21 cellular contexts compared by ENCODE assay signal in genomic region chr2:101782427-101782792, GRCh38.
DNase-seq lines count a peak whose midpoint lies in the region; ATAC-seq, FAIRE-seq and TF ChIP-seq lines count a peak whose summit lies in the region.
"Had no signal": no experiment of that assay in that cellular context is flagged by ENCODE, and none has a peak within 500 bp of the region (broad histone marks: within the 10 kb centered on the region; RNA-seq: fewer than 3 reads in every experiment).

No MANE protein-coding gene starts in this region.

- no peak overlapping the region for H4K91ac ChIP-seq in H1 (replicated peaks; ENCODE audit: insufficient read length, low read length)

- WGBS in H1 (ENCODE audit: extremely low coverage in 1 of 2, insufficient coverage in 1 of 2, insufficient read length in 1 of 2, insufficient replicate concordance in 2 of 2, low coverage in 1 of 2, low lambda C conversion rate in 2 of 2, missing lambda C conversion rate in 1 of 2), 2 experiments, result 96% methylated on average over 5 of the region's 5 CpGs; no CpG with 5 or more reads in 1 of the 2 experiments

- H3K9ac ChIP-seq in H1 (replicated peaks in 1 of 4; ENCODE audit: extremely low read depth in 1 of 4, low read depth in 3 of 4, low read length in 3 of 4), result no peak overlapping the region
- H3K9ac ChIP-seq: neural progenitor cell had no signal

- H3K14ac ChIP-seq in H1 (ENCODE audit: insufficient read length), result no peak overlapping the region

- H3K9me3 Mint-ChIP-seq in activated T-cell treated with anti-CD3 and anti-CD28 coated beads, Interleukin-2, amount 50 U/mL, for 72 hours, result peaks cover 0 to 1% of the 10 kb centered on the region in 2 donors
- no peaks in the 10 kb centered on the region for H3K9me3 Mint-ChIP-seq in stimulated activated naive CD8-positive, alpha-beta T cell treated with anti-CD3 and anti-CD28 coated beads, Interleukin-15, Interleukin-2, amounts not matched to agents 100 ng/mL and 50 ng/mL, for 24 hours
- H3K9me3 Mint-ChIP-seq: CD14-positive monocyte, mesothelial cell of epicardium had no signal

- peak overlapping the region; percentile 72 for H3K4me3 Mint-ChIP-seq in activated T-cell treated with anti-CD3 and anti-CD28 coated beads, Interleukin-2, amount 50 U/mL, for 72 hours
- H3K4me3 Mint-ChIP-seq in T-helper 17 cell, result no peak overlapping the region
- peak overlapping the region; percentile 63 for H3K4me3 Mint-ChIP-seq in stimulated activated naive CD8-positive, alpha-beta T cell treated with anti-CD3 and anti-CD28 coated beads, Interleukin-15, Interleukin-2, amounts not matched to agents 100 ng/mL and 50 ng/mL, for 24 hours
- H3K4me3 Mint-ChIP-seq: CD14-positive monocyte, mesothelial cell of epicardium, neural progenitor cell had no signal

- POLR2A ChIA-PET in H1 (lab: Charles Lee; ENCODE audit: partially characterized antibody), result no interaction called here

- no peak overlapping the region for H3K27ac Mint-ChIP-seq in activated T-cell treated with anti-CD3 and anti-CD28 coated beads, Interleukin-2, amount 50 U/mL, for 72 hours
- peak overlapping the region; percentile 19 for H3K27ac Mint-ChIP-seq in T-helper 17 cell
- H3K27ac Mint-ChIP-seq in stimulated activated naive CD8-positive, alpha-beta T cell treated with anti-CD3 and anti-CD28 coated beads, Interleukin-15, Interleukin-2, amounts not matched to agents 100 ng/mL and 50 ng/mL, for 24 hours, result peak overlapping the region; percentile 84

- no peak overlapping the region for H3K4me3 ChIP-seq in H1 (ENCODE audit: extremely low read depth in 1 of 4, insufficient read depth in 2 of 4, low read depth in 3 of 4, low read length in 4 of 4)
- H3K4me3 ChIP-seq: neural progenitor cell, psoas muscle, thoracic aorta had no signal

- TF ChIP-seq RAD21 in H1 (IDR thresholded peaks at IDR 0.05 in 1 of 2, conservative IDR thresholded peaks at IDR 0.05 in 1 of 2; ENCODE audit: low read depth in 2 of 2, low read length in 2 of 2), result no peak

- no peak overlapping the region for H3K18ac ChIP-seq in H1 (ENCODE audit: extremely low read depth, low read length)

- no peak overlapping the region for H2AK5ac ChIP-seq in H1 (ENCODE audit: low read depth, low read length)

- no peak overlapping the region for H2BK12ac ChIP-seq in H1 (ENCODE audit: low read depth, low read length)

- TF ChIP-seq POLR2A in H1 (IDR thresholded peaks at IDR 0.05; ENCODE audit: control extremely low read depth in 1 of 2, low read depth in 2 of 2, low read length in 2 of 2), result no peak

- H2BK15ac ChIP-seq in H1 (ENCODE audit: low read length), result 0 out of 2 replicates have a peak overlapping the region, but pooled peaks have one; percentile 31

- no peak for TF ChIP-seq CTCF in H1 (IDR thresholded peaks at IDR 0.05; ENCODE audit: control extremely low read depth in 1 of 3, insufficient read depth in 1 of 3, low read depth in 1 of 3, low read length in 3 of 3)

- H3K36me3 Mint-ChIP-seq in activated T-cell treated with anti-CD3 and anti-CD28 coated beads, Interleukin-2, amount 50 U/mL, for 72 hours (ENCODE audit: insufficient read depth in 2 of 2), result no peaks in the 10 kb centered on the region
- H3K36me3 Mint-ChIP-seq in T-helper 17 cell (ENCODE audit: low read depth), result no peaks in the 10 kb centered on the region
- H3K36me3 Mint-ChIP-seq in stimulated activated naive CD8-positive, alpha-beta T cell treated with anti-CD3 and anti-CD28 coated beads, Interleukin-15, Interleukin-2, amounts not matched to agents 100 ng/mL and 50 ng/mL, for 24 hours (ENCODE audit: low read depth), result peaks cover 8% of the 10 kb centered on the region
- H3K36me3 Mint-ChIP-seq: mesothelial cell of epicardium had no signal

- CTCF ChIA-PET in H1 (lab: Charles Lee; ENCODE audit: partially characterized antibody), result interaction anchor here (0.9 to 3.1 kb wide), 6 partner anchors 12 to 49 kb away, joined by 3 to 15 read pairs (median 4); no protein-coding TSS in a partner anchor

- no peak overlapping the region for H3K4ac ChIP-seq in H1 (replicated peaks; ENCODE audit: insufficient read length, low read depth, low read length)

- no peaks in the 10 kb centered on the region for H3K27me3 Mint-ChIP-seq in activated T-cell treated with anti-CD3 and anti-CD28 coated beads, Interleukin-2, amount 50 U/mL, for 72 hours (ENCODE audit: low read depth)
- H3K27me3 Mint-ChIP-seq in T-helper 17 cell, result no peaks in the 10 kb centered on the region
- no peaks in the 10 kb centered on the region for H3K27me3 Mint-ChIP-seq in stimulated activated naive CD8-positive, alpha-beta T cell treated with anti-CD3 and anti-CD28 coated beads, Interleukin-15, Interleukin-2, amounts not matched to agents 100 ng/mL and 50 ng/mL, for 24 hours

- no peaks in the 10 kb centered on the region for H3K23me2 ChIP-seq in H1 (ENCODE audit: low read depth, low read length)

- H2BK5ac ChIP-seq in H1 (ENCODE audit: low read depth, low read length), result no peak overlapping the region

- H3K4me2 ChIP-seq in H1 (ENCODE audit: insufficient read depth in 1 of 2, low read depth in 2 of 2, low read length in 2 of 2), result no peak overlapping the region
- H3K4me2 ChIP-seq: neural progenitor cell had no signal

- H3K79me1 ChIP-seq in H1 (ENCODE audit: low read depth, low read length), result peaks cover 21% of the 10 kb centered on the region

- no peak for DNase-seq in activated T-cell treated with anti-CD3 and anti-CD28 coated beads, Interleukin-2, amount 50 U/mL, for 72 hours
- DNase-seq in activated T-cell treated with anti-CD3 and anti-CD28 coated beads, Interleukin-2, amount 50 U/mL, for 1 hour, result no peak
- DNase-seq in T-helper 17 cell (no peak), H1 (ENCODE audit: low read depth in 1 of 2, low spot score in 2 of 2) (no peak), HK-2 (ENCODE audit: unreplicated experiment) (no peak), anterior cingulate cortex (lab: John Stamatoyannopoulos, UW) (no peak)
- DNase-seq: ACHN; activated CD4-positive, alpha-beta T cell treated with anti-CD3 and anti-CD28 coated beads, Interleukin-2, amount 50 U/mL, for 4 hours; DMS79; effector CD8-positive, alpha-beta T cell; NCI-H2029; NCI-H510A; psoas muscle; stimulated activated CD4-positive, alpha-beta T cell treated with anti-CD3 and anti-CD28 coated beads, Interleukin-4, amount 100 ng/mL, for 4 hours had no signal

- H3K27me3 ChIP-seq in H1 (replicated peaks in 1 of 4; ENCODE audit: control insufficient read depth in 3 of 4, extremely low read depth in 1 of 4, insufficient read depth in 3 of 4, low read length in 3 of 4), result no peaks in the 10 kb centered on the region
- H3K27me3 ChIP-seq: neural progenitor cell had no signal

- no peak overlapping the region for H3K23ac ChIP-seq in H1 (ENCODE audit: insufficient read length)

- peak in 1 of 2 donors; percentile 15 for ATAC-seq in activated T-cell treated with anti-CD3 and anti-CD28 coated beads, Interleukin-2, amount 50 U/mL, for 72 hours (replicated peaks in 1 of 2)
- ATAC-seq in T-helper 17 cell (no peak), GM18867 (IDR thresholded peaks at IDR 0.05; ENCODE audit: unreplicated experiment) (no peak)
- ATAC-seq: psoas muscle had no signal

- H3K9me3 ChIP-seq in T-helper 17 cell (ENCODE audit: control insufficient read depth, low read length, poor library complexity, severe bottlenecking), result no peaks in the 10 kb centered on the region
- no peaks in the 10 kb centered on the region for H3K9me3 ChIP-seq in H1 (ENCODE audit: insufficient read depth in 2 of 2, low read depth in 1 of 2, low read length in 1 of 2)
- H3K9me3 ChIP-seq: psoas muscle, thoracic aorta had no signal

- H2BK20ac ChIP-seq in H1 (ENCODE audit: low read length), result no peak overlapping the region

- H3K4me1 ChIP-seq in H1 (replicated peaks in 1 of 4; ENCODE audit: control insufficient read depth in 3 of 4, insufficient read depth in 4 of 4, low read length in 3 of 4), result peaks cover 7 to 19% (median 12%) of the 10 kb centered on the region in 4 experiments; a peak in 6 of 7 replicates

- no peak overlapping the region for H2BK120ac ChIP-seq in H1 (replicated peaks; ENCODE audit: low read depth, low read length)

- no peak for TF ChIP-seq EP300 in H1 (IDR thresholded peaks at IDR 0.05; ENCODE audit: borderline replicate concordance in 1 of 2, low read depth in 2 of 2, low read length in 2 of 2)

- H3K56ac ChIP-seq in H1 (replicated peaks; ENCODE audit: insufficient read length, low read depth, low read length), result no peak overlapping the region

- no peak overlapping the region for H3K27ac ChIP-seq in H1 (ENCODE audit: low read depth, low read length)
- H3K27ac ChIP-seq: neural progenitor cell, psoas muscle, RWPE1, thoracic aorta had no signal

- H4K8ac ChIP-seq in H1 (ENCODE audit: extremely low read depth, insufficient read depth, low read length), result no peak overlapping the region

- FAIRE-seq in H1 (lab: Jason Lieb, UNC), result no peak

- no peak overlapping the region for H4K5ac ChIP-seq in H1 (ENCODE audit: insufficient read length, low read depth, low read length)

- H3K4me1 Mint-ChIP-seq in activated T-cell treated with anti-CD3 and anti-CD28 coated beads, Interleukin-2, amount 50 U/mL, for 72 hours (ENCODE audit: low read depth), result peaks cover 79% of the 10 kb centered on the region
- H3K4me1 Mint-ChIP-seq in T-helper 17 cell, result peaks cover 67% of the 10 kb centered on the region
- peaks cover 86% of the 10 kb centered on the region for H3K4me1 Mint-ChIP-seq in stimulated activated naive CD8-positive, alpha-beta T cell treated with anti-CD3 and anti-CD28 coated beads, Interleukin-15, Interleukin-2, amounts not matched to agents 100 ng/mL and 50 ng/mL, for 24 hours (ENCODE audit: low read depth)

- peaks cover 37 to 98% of the 10 kb centered on the region in 2 experiments for H3K79me2 ChIP-seq in H1 (ENCODE audit: control insufficient read depth in 1 of 2, insufficient read depth in 2 of 2, low read length in 2 of 2)

- peaks cover 22 to 30% of the 10 kb centered on the region in 2 experiments for H4K20me1 ChIP-seq in H1 (replicated peaks in 1 of 2; ENCODE audit: control insufficient read depth in 1 of 2, insufficient read depth in 2 of 2, low read length in 2 of 2)

- H3K36me3 ChIP-seq in H1 (ENCODE audit: control insufficient read depth in 2 of 4, insufficient read depth in 4 of 4, low read length in 3 of 4), result no peaks in the 10 kb centered on the region
- H3K36me3 ChIP-seq: neural progenitor cell, thoracic aorta had no signal

- no peak overlapping the region for H2AFZ ChIP-seq in H1 (ENCODE audit: low read length)
- H2AFZ ChIP-seq: neural progenitor cell had no signal

TF ChIP-seq in H1, 55 proteins besides CTCF, POLR2A, EP300 and RAD21 (continues in another document):
- no peak for TF ChIP-seq MAX (IDR thresholded peaks at IDR 0.05)
- no peak for TF ChIP-seq RNF2 (IDR thresholded peaks at IDR 0.05; ENCODE audit: borderline replicate concordance, low read depth, low read length, missing control alignments, poor library complexity, severe bottlenecking)
- TF ChIP-seq EGR1 (IDR thresholded peaks at IDR 0.05; ENCODE audit: borderline replicate concordance, low read depth, low read length), result no peak
- no peak for TF ChIP-seq JUN (IDR thresholded peaks at IDR 0.05; ENCODE audit: low read depth, low read length)
